In the genomic region with DNA sequence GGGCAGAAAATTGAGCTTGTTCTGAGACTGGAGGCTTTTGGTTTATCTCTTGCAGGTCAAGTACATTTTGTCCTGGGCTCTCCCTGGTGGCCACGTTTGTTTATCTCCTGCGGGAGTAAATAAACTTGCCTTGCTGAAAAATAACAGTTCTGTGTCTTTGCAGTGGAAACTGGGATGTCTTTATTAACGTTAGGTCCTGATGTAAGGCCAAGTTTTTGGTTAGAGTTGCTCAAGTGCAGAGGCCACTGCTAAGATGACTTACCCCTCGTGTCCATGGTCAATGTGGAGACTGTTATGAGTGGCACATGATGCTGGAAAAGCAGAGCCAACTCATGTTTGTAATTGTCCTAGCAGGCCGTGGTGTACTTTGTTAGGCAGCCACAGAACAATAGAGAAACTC, we compare ENCODE assay signal across 1 cellular context.
TF ChIP-seq lines count a peak whose summit lies in the region.

No MANE protein-coding gene starts in this region.

TF ChIP-seq in K562, 482 proteins besides CTCF, POLR2A, EP300 and RAD21:
- TF ChIP-seq BRD9 (IDR thresholded peaks at IDR 0.05; ENCODE audit: low read depth, partially characterized antibody) (no peak), BCL6 (CRISPR knock-in tag; IDR thresholded peaks at IDR 0.05) (no peak), ZFP30 (CRISPR knock-in tag; IDR thresholded peaks at IDR 0.05; ENCODE audit: borderline replicate concordance) (no peak), NFIC (IDR thresholded peaks at IDR 0.05) (no peak), GATAD2A (IDR thresholded peaks at IDR 0.05) (no peak)
- TF ChIP-seq, protein P1, sequence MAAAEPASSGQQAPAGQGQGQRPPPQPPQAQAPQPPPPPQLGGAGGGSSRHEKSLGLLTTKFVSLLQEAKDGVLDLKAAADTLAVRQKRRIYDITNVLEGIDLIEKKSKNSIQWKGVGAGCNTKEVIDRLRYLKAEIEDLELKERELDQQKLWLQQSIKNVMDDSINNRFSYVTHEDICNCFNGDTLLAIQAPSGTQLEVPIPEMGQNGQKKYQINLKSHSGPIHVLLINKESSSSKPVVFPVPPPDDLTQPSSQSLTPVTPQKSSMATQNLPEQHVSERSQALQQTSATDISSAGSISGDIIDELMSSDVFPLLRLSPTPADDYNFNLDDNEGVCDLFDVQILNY (CRISPR knock-in tag; IDR thresholded peaks at IDR 0.05) = no peak
- TF ChIP-seq, protein P2, sequence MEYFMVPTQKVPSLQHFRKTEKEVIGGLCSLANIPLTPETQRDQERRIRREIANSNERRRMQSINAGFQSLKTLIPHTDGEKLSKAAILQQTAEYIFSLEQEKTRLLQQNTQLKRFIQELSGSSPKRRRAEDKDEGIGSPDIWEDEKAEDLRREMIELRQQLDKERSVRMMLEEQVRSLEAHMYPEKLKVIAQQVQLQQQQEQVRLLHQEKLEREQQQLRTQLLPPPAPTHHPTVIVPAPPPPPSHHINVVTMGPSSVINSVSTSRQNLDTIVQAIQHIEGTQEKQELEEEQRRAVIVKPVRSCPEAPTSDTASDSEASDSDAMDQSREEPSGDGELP (CRISPR knock-in tag; IDR thresholded peaks at IDR 0.05; ENCODE audit: borderline replicate concordance) = no peak
